ENCODE assay signal across 8 cellular contexts in genomic region chr1:198099755-198100154, GRCh38.
"Had no signal": no experiment of that assay in that cellular context is flagged by ENCODE, and none has a peak within 500 bp of the region (broad histone marks: within the 10 kb centered on the region; RNA-seq: fewer than 3 reads in every experiment).

No MANE protein-coding gene starts in this region.

- ATAC-seq: GM12878 had no signal

- FAIRE-seq: G401.6, GM12878, GM12891, GM12892, GM18507, GM19239 had no signal

- H3K4me3 ChIP-seq: GM12878 had no signal

- DNase-seq: GDM1, GF-D8 had no signal
